29 cellular contexts compared by ENCODE assay signal in the genomic region with DNA sequence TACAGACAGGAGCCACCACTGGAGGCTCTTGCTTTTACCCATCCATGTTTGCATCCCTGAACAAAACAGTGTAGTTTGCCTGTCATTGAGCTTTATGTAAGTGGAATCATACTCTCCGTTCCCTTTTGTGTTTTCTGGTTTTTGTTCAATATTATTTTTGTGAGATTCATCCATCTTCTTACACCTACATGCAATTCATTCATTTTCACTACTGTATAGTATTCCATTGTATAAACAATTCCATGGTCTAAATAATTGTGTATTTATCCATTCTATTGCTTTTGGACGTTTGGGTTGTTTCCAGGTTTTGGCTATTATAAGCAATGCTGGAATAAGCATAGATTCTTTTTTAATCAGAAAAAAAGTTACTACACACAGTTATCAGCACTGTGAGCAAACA. TPM values are rescaled to one million over a fixed set of nuclear protein-coding genes. Genes with fewer than 3 reads are reported as not detected.
"Had no signal": no experiment of that assay in that cellular context is flagged by ENCODE, and none has a peak within 500 bp of the region (broad histone marks: within the 10 kb centered on the region; RNA-seq: fewer than 3 reads in every experiment).

No MANE protein-coding gene starts in this region.

- H3K9me3 ChIP-seq: ovary, psoas muscle, right lobe of liver, sigmoid colon, suprapubic skin, testis, tibial artery, transverse colon, upper lobe of right lung, uterus had no signal

- H3K4me3 ChIP-seq: neural progenitor cell, ovary, psoas muscle, right lobe of liver, sigmoid colon, suprapubic skin, testis, tibial artery, transverse colon, upper lobe of right lung, uterus had no signal

- H3K9me3 Mint-ChIP-seq: naive thymus-derived CD4-positive, alpha-beta T cell; natural killer cell; neural progenitor cell; stimulated activated naive CD8-positive, alpha-beta T cell treated with anti-CD3 and anti-CD28 coated beads, Interleukin-15, amount 100 ng/mL, for 72 hours; type B pancreatic cell had no signal

- H3K27ac Mint-ChIP-seq: natural killer cell; nephron; neural progenitor cell; stimulated activated naive CD8-positive, alpha-beta T cell treated with anti-CD3 and anti-CD28 coated beads, Interleukin-15, amount 100 ng/mL, for 72 hours; type B pancreatic cell had no signal

- H2AFZ ChIP-seq: neural progenitor cell, parathyroid adenoma had no signal

- H3K4me1 ChIP-seq: neural progenitor cell, psoas muscle, right lobe of liver, uterus had no signal

- H3K27ac ChIP-seq: neural progenitor cell, ovary, parathyroid adenoma, psoas muscle, right lobe of liver, sigmoid colon, suprapubic skin, testis, tibial artery, transverse colon, uterus had no signal

- H3K36me3 ChIP-seq: neural progenitor cell, ovary, right lobe of liver, sigmoid colon, suprapubic skin, tibial artery, transverse colon, upper lobe of right lung, uterus had no signal

- H3K9ac ChIP-seq: neural progenitor cell, parathyroid adenoma had no signal

- H3K36me3 Mint-ChIP-seq: naive thymus-derived CD4-positive, alpha-beta T cell; natural killer cell; neural progenitor cell; type B pancreatic cell had no signal

- ATAC-seq: naive thymus-derived CD4-positive, alpha-beta T cell; natural killer cell; psoas muscle; right cardiac atrium; right lobe of liver; stimulated activated naive CD8-positive, alpha-beta T cell treated with anti-CD3 and anti-CD28 coated beads, Interleukin-15, amount 100 ng/mL, for 72 hours; stimulated activated naive CD8-positive, alpha-beta T cell treated with anti-CD3 and anti-CD28 coated beads, Interleukin-15, Interleukin-2, amounts not matched to agents 100 U/mL and 50 U/mL, for 24 hours; upper lobe of right lung had no signal

- DNase-seq: naive thymus-derived CD4-positive, alpha-beta T cell; natural killer cell; occipital lobe; ovary; psoas muscle; right cardiac atrium; right lobe of liver; sigmoid colon; small intestine; stimulated activated CD4-positive, alpha-beta T cell treated with anti-CD3 and anti-CD28 coated beads, Interleukin-12 subunit alpha, Interleukin-12 subunit beta, amount 100 ng/mL, for 4 hours; stimulated activated CD4-positive, alpha-beta T cell treated with anti-CD3 and anti-CD28 coated beads, Interleukin-1b, Interleukin-23, amount 100 ng/mL, for 48 hours; stimulated activated CD4-positive, alpha-beta T cell treated with anti-CD3 and anti-CD28 coated beads, Interleukin-4, amount 100 ng/mL, for 1 hour; stimulated activated CD4-positive, alpha-beta T cell treated with anti-CD3 and anti-CD28 coated beads, Interleukin-4, amount 100 ng/mL, for 4 hours; stimulated activated CD8-positive, alpha-beta memory T cell treated with anti-CD3 and anti-CD28 coated beads, Interleukin-4, amount 100 ng/mL, for 48 hours; stimulated activated naive CD4-positive, alpha-beta T cell; stimulated activated naive CD8-positive, alpha-beta T cell treated with anti-CD3 and anti-CD28 coated beads, Interleukin-15, amount 100 ng/mL, for 72 hours; stimulated activated naive CD8-positive, alpha-beta T cell treated with anti-CD3 and anti-CD28 coated beads, Interleukin-15, Interleukin-2, amounts not matched to agents 100 U/mL and 50 U/mL, for 24 hours; substantia nigra; testis; tibial artery; transverse colon; upper lobe of right lung; uterus had no signal

- H3K4me1 Mint-ChIP-seq: nephron had no signal

- FAIRE-seq: small intestine had no signal

- H3K4me2 ChIP-seq: neural progenitor cell had no signal

- H3K4me3 Mint-ChIP-seq: naive thymus-derived CD4-positive, alpha-beta T cell; natural killer cell; nephron; stimulated activated naive CD8-positive, alpha-beta T cell treated with anti-CD3 and anti-CD28 coated beads, Interleukin-15, amount 100 ng/mL, for 72 hours; type B pancreatic cell had no signal

- H3K79me2 ChIP-seq: parathyroid adenoma had no signal

- H3K27me3 ChIP-seq: ovary, right lobe of liver, sigmoid colon, suprapubic skin, testis, tibial artery, transverse colon, upper lobe of right lung, uterus had no signal

- H3K27me3 Mint-ChIP-seq: stimulated activated naive CD8-positive, alpha-beta T cell treated with anti-CD3 and anti-CD28 coated beads, Interleukin-15, amount 100 ng/mL, for 72 hours; type B pancreatic cell had no signal

RNA-seq across cellular contexts. Expression of gene GPR157, which starts 5.0 kb away (rescaled TPM):
- polyA plus RNA-seq: neural cell had no signal
